Comparison of ENCODE assay signal across 8 cellular contexts in genomic region chr12:53299454-53300180, GRCh38.
DNase-seq lines count a peak whose midpoint lies in the region; ATAC-seq and TF ChIP-seq lines count a peak whose summit lies in the region.

TSS of gene MYG1 (plus strand) at chr12:53299695. CDS start at chr12:53299738, 43 bp downstream.

- TF ChIP-seq POLR2A in GM15510 (IDR thresholded peaks at IDR 0.05; ENCODE audit: borderline replicate concordance, extremely low read depth, insufficient read length), result peak; percentile 83

- in situ Hi-C loops in astrocyte of the cerebellum (cut with HindIII; ENCODE audit: low sequenced_read_pairs), result loop anchor here (5.0 kb wide), 1 partner anchor 127 kb away; no protein-coding TSS in a partner anchor

- DNase-seq in NCI-H1930 (lab: John Stamatoyannopoulos, UW), result peak; percentile 79 to 81
- peak; percentile 81 for DNase-seq in T-helper 22 cell (ENCODE audit: low read depth)
- peak; percentile 57 for DNase-seq in astrocyte of the cerebellum (ENCODE audit: low read depth)
- DNase-seq in hippocampal formation (lab: John Stamatoyannopoulos, UW), result peak; percentile 83 to 86
- peak; percentile 97 for DNase-seq in retina

- H3K4me3 ChIP-seq in astrocyte of the cerebellum (ENCODE audit: low read depth, low read length), result peak within 1 kb of the TSS; percentile 93

- ATAC-seq in HG02870 (IDR thresholded peaks at IDR 0.05; ENCODE audit: unreplicated experiment) (peak; percentile 73), HG02970 (IDR thresholded peaks at IDR 0.05; ENCODE audit: low FRiP score, unreplicated experiment) (no peak)

- TF ChIP-seq CTCF in astrocyte of the cerebellum (IDR thresholded peaks at IDR 0.05; ENCODE audit: low read depth, low read length, missing control alignments), result peak; percentile 29
